Comparison of ENCODE assay signal across 8 cellular contexts in genomic region chr20:44990425-44990824, GRCh38. TPM values are rescaled to one million over a fixed set of nuclear protein-coding genes. Genes with fewer than 3 reads are reported as not detected.
DNase-seq lines count a peak whose midpoint lies in the region; ATAC-seq and TF ChIP-seq lines count a peak whose summit lies in the region.

No MANE protein-coding gene starts in this region.

- intact Hi-C loops in breast epithelium (cut with DNase I; ENCODE audit: low total_unique reads): no loop called here

- peak; percentile 24 to 38 for ATAC-seq in CD4-positive, CD25-positive, alpha-beta regulatory T cell (ENCODE audit: low read depth in 2 of 2)
- ATAC-seq in GM18909 (IDR thresholded peaks at IDR 0.05; ENCODE audit: poor library complexity, unreplicated experiment): no peak

- peak overlapping the region; percentile 75 for H3K27ac ChIP-seq in CD4-positive, CD25-positive, alpha-beta regulatory T cell (ENCODE audit: insufficient read depth, low read length, poor library complexity, severe bottlenecking)
- H3K27ac ChIP-seq in breast epithelium (peak overlapping the region; percentile 34 to 70), rectal smooth muscle tissue (ENCODE audit: low read depth, low read length) (peak overlapping the region; percentile 14)

- no peaks in the 10 kb centered on the region for H3K9me3 ChIP-seq in CD4-positive, CD25-positive, alpha-beta regulatory T cell (ENCODE audit: control insufficient read depth in 2 of 2, low read length in 2 of 2)
- H3K9me3 ChIP-seq in breast epithelium: no peaks in the 10 kb centered on the region

- H3K4me3 ChIP-seq in CD4-positive, CD25-positive, alpha-beta regulatory T cell (ENCODE audit: low read depth, low read length): peak overlapping the region; percentile 92
- peak overlapping the region in 1 of 3 donors; percentile 12 for H3K4me3 ChIP-seq in breast epithelium
- H3K4me3 ChIP-seq in rectal smooth muscle tissue (ENCODE audit: low read length): no peak overlapping the region

- H3K4me1 ChIP-seq in CD4-positive, CD25-positive, alpha-beta regulatory T cell (ENCODE audit: control insufficient read depth, insufficient read depth, low read length, poor library complexity, severe bottlenecking): peaks cover 82% of the 10 kb centered on the region
- no peaks in the 10 kb centered on the region for H3K4me1 ChIP-seq in breast epithelium
- no peaks in the 10 kb centered on the region for H3K4me1 ChIP-seq in rectal smooth muscle tissue (ENCODE audit: control insufficient read depth, insufficient read depth, low read length)

- TF ChIP-seq CTCF in breast epithelium (IDR thresholded peaks at IDR 0.05): no peak

- H3K27me3 Mint-ChIP-seq in CD4-positive, CD25-positive, alpha-beta regulatory T cell: no peaks in the 10 kb centered on the region

- peak overlapping the region; percentile 80 to 92 (median 84) for H3K4me3 Mint-ChIP-seq in CD4-positive, CD25-positive, alpha-beta regulatory T cell

- peaks cover 53% of the 10 kb centered on the region for H3K36me3 ChIP-seq in CD4-positive, CD25-positive, alpha-beta regulatory T cell (ENCODE audit: control insufficient read depth, insufficient read depth, low read length)
- H3K36me3 ChIP-seq in breast epithelium (no peaks in the 10 kb centered on the region), rectal smooth muscle tissue (ENCODE audit: control insufficient read depth, insufficient read depth, low read length) (peaks cover 10% of the 10 kb centered on the region)

- H3K9me3 Mint-ChIP-seq in CD4-positive, CD25-positive, alpha-beta regulatory T cell: no peaks in the 10 kb centered on the region

- TF ChIP-seq POLR2A in breast epithelium (IDR thresholded peaks at IDR 0.05): no peak

- DNase-seq in CD4-positive, CD25-positive, alpha-beta regulatory T cell: peak in 1 of 3 donors; percentile 48
- DNase-seq in NOMO-1 treated with DMSO at 0.1 percent for 48 hours (lab: John Stamatoyannopoulos, UW; ENCODE audit: unreplicated experiment) (peak; percentile 39), breast epithelium (ENCODE audit: low spot score in 2 of 2) (no peak), islet precursor cell (no peak), NCI-H2196 (lab: John Stamatoyannopoulos, UW; ENCODE audit: unreplicated experiment) (no peak), D341Med (ENCODE audit: low spot score) (no peak)

- H3K27ac Mint-ChIP-seq in CD4-positive, CD25-positive, alpha-beta regulatory T cell: peak overlapping the region; percentile 84 to 97 (median 90)

- H3K36me3 Mint-ChIP-seq in CD4-positive, CD25-positive, alpha-beta regulatory T cell: peaks cover 36% of the 10 kb centered on the region

- H3K9ac ChIP-seq in rectal smooth muscle tissue (ENCODE audit: low read length): no peak overlapping the region

- no peaks in the 10 kb centered on the region for H3K27me3 ChIP-seq in CD4-positive, CD25-positive, alpha-beta regulatory T cell (ENCODE audit: control insufficient read depth, insufficient read depth, low read length)
- H3K27me3 ChIP-seq in breast epithelium: no peaks in the 10 kb centered on the region
- no peaks in the 10 kb centered on the region for H3K27me3 ChIP-seq in rectal smooth muscle tissue (ENCODE audit: control insufficient read depth, insufficient read depth, low read length)

- H3K4me1 Mint-ChIP-seq in CD4-positive, CD25-positive, alpha-beta regulatory T cell: peaks cover 50 to 88% (median 70%) of the 10 kb centered on the region in 4 donors

RNA-seq across cellular contexts. Expression of gene STK4, which starts 24.1 kb away (rescaled TPM):
- total RNA-seq in CD4-positive, CD25-positive, alpha-beta regulatory T cell: 375 TPM
- 100 to 1,000 TPM; 211 to 254 (median 227) TPM for polyA plus RNA-seq in CD4-positive, CD25-positive, alpha-beta regulatory T cell
- total RNA-seq in breast epithelium: 10 to 100 TPM; 33.1 to 35.3 (median 34.7) TPM

RNA-seq across cellular contexts. Expression of gene TOMM34, which starts 30.2 kb away (rescaled TPM):
- 10.7 TPM for total RNA-seq in CD4-positive, CD25-positive, alpha-beta regulatory T cell
- polyA plus RNA-seq in CD4-positive, CD25-positive, alpha-beta regulatory T cell: 10 to 100 TPM; 13.8 to 24.2 (median 23.0) TPM
- total RNA-seq in breast epithelium: 10 to 100 TPM; 14.6 to 21.0 (median 20.3) TPM

Comparison
In these comparisons a context has a peak if more than half of its experiments do, and no peak if none do; other contexts are left out.
1. H3K27ac ChIP-seq: peak in every context shown above with its lines; median percentile 75 in CD4-positive, CD25-positive, alpha-beta regulatory T cell; 52 in breast epithelium; 14 in rectal smooth muscle tissue.
2. RNA of gene STK4, which starts 24.1 kb away (total RNA-seq): 375 TPM in CD4-positive, CD25-positive, alpha-beta regulatory T cell (single experiment); 33.1 to 35.3 TPM in breast epithelium; every median in the first group is over 10 times any median in the second.